8 cellular contexts compared by ENCODE assay signal in genomic region chr20:46689082-46689753, GRCh38. TPM values are rescaled to one million over a fixed set of nuclear protein-coding genes. Genes with fewer than 3 reads are reported as not detected.
DNase-seq lines count a peak whose midpoint lies in the region; ATAC-seq, FAIRE-seq and TF ChIP-seq lines count a peak whose summit lies in the region.

Gene TP53RK (minus strand): TSS chr20:46689444. CDS start chr20:46689414, 30 bp downstream.

- peak within 1 kb of the TSS; percentile 51 for H3K27ac Mint-ChIP-seq in Caco-2 (ENCODE audit: unreplicated experiment)

- H3K4ac ChIP-seq in mesendoderm (ENCODE audit: low read depth, low read length), result peak within 1 kb of the TSS; percentile 71

- FAIRE-seq in HTR-8/SVneo (lab: Jason Lieb, UNC), result peak; percentile 99

- H3K36me3 ChIP-seq in Caco-2 (ENCODE audit: control insufficient read depth, insufficient read depth, low read length) (peaks cover 2% of the 10 kb centered on the region; the same call in 1 of the 2 replicates), endocrine pancreas (ENCODE audit: control insufficient read depth, insufficient read depth, low read length) (no peaks in the 10 kb centered on the region), mesendoderm (ENCODE audit: control insufficient read depth, insufficient read depth, low read length) (no peaks in the 10 kb centered on the region)

- H3K4me1 ChIP-seq in Caco-2 (peaks cover 17% of the 10 kb centered on the region), endocrine pancreas (ENCODE audit: control insufficient read depth, insufficient read depth, low read length) (no peaks in the 10 kb centered on the region), mesendoderm (ENCODE audit: control insufficient read depth, low read depth, low read length) (peaks cover 4% of the 10 kb centered on the region)

- H3K9me3 Mint-ChIP-seq in Caco-2 (ENCODE audit: unreplicated experiment), result no peaks in the 10 kb centered on the region

- peaks cover 20% of the 10 kb centered on the region for H3K36me3 Mint-ChIP-seq in Caco-2 (ENCODE audit: insufficient read depth, unreplicated experiment)

- peak; percentile 100 for DNase-seq in Caco-2
- DNase-seq in HTR-8/SVneo (ENCODE audit: insufficient read length, low spot score), result peak; percentile 100
- DNase-seq in NOMO-1 treated with dmso at 0.1 percent for 144 hours (lab: John Stamatoyannopoulos, UW; ENCODE audit: unreplicated experiment), result peak; percentile 100
- peak; percentile 67 to 86 (median 84) for DNase-seq in activated CD8-positive, alpha-beta memory T cell treated with anti-CD3 and anti-CD28 coated beads for 48 hours (ENCODE audit: low read depth in 2 of 3, low spot score in 2 of 3)
- DNase-seq in mesendoderm, result peak; percentile 100
- peak; percentile 89 for DNase-seq in stimulated activated CD8-positive, alpha-beta memory T cell treated with anti-CD3 and anti-CD28 coated beads, Interleukin-15, amount 100 ng/mL, for 1 hour (ENCODE audit: low read depth)

- peaks cover 24% of the 10 kb centered on the region for H3K79me2 ChIP-seq in mesendoderm (ENCODE audit: control insufficient read depth, insufficient read depth, low read length)

- intact Hi-C loops in Caco-2 (cut with micrococcal nuclease; ENCODE audit: unreplicated experiment), result loop anchor here (2.0 kb wide), 1 partner anchor 20 kb away; the partner anchor contains the start of gene SLC2A10

- peak within 1 kb of the TSS; percentile 96 for H3K4me2 ChIP-seq in mesendoderm (ENCODE audit: low read length)

- H3K56ac ChIP-seq in mesendoderm (ENCODE audit: low read length), result peak within 1 kb of the TSS; percentile 97

- H3K9ac ChIP-seq in endocrine pancreas (ENCODE audit: control insufficient read depth, insufficient read depth, low read length) (peak within 1 kb of the TSS; percentile 93), mesendoderm (ENCODE audit: low read length) (peak within 1 kb of the TSS; percentile 96)

- peak within 1 kb of the TSS; percentile 94 for H3K18ac ChIP-seq in mesendoderm (ENCODE audit: low read length)

- CTCF ChIA-PET in Caco-2 (lab: Charles Lee), result interaction anchor here (0.5 to 1.6 kb wide), 11 partner anchors 13 to 907 kb away, joined by 3 to 8 read pairs (median 4); no protein-coding TSS in a partner anchor

- H2AK5ac ChIP-seq in mesendoderm (ENCODE audit: low read length), result peak within 1 kb of the TSS; percentile 56

- H4K8ac ChIP-seq in mesendoderm (ENCODE audit: low read depth, low read length), result no peak within 1 kb of the TSS

- H2BK5ac ChIP-seq in mesendoderm (ENCODE audit: low read length), result peak within 1 kb of the TSS; percentile 89

- ATAC-seq in GM21367 (IDR thresholded peaks at IDR 0.05; ENCODE audit: unreplicated experiment), result peak; percentile 88

- TF ChIP-seq CTCF in Caco-2 (IDR thresholded peaks at IDR 0.05; ENCODE audit: insufficient read depth in 1 of 2, low read depth in 1 of 2, low read length in 1 of 2, severe bottlenecking in 1 of 2, unreplicated experiment in 1 of 2), result peak; percentile 19 to 43

- peaks cover 11% of the 10 kb centered on the region for H3K79me1 ChIP-seq in mesendoderm (ENCODE audit: low read length)

- no peak within 1 kb of the TSS for H2BK120ac ChIP-seq in mesendoderm (ENCODE audit: low read depth, low read length)

- H3K4me3 Mint-ChIP-seq in Caco-2 (ENCODE audit: unreplicated experiment), result peak within 1 kb of the TSS; percentile 74

- H3K27me3 Mint-ChIP-seq in Caco-2 (ENCODE audit: insufficient read depth, unreplicated experiment), result no peaks in the 10 kb centered on the region

- peak within 1 kb of the TSS; percentile 68 for H3K23ac ChIP-seq in mesendoderm (ENCODE audit: low read length)

- H3K4me3 ChIP-seq in Caco-2 (ENCODE audit: low read depth, low read length) (peak within 1 kb of the TSS; percentile 75), endocrine pancreas (ENCODE audit: control insufficient read depth, insufficient read depth, low read length) (peak within 1 kb of the TSS; percentile 75), mesendoderm (ENCODE audit: low read length) (peak within 1 kb of the TSS; percentile 98)

- H4K5ac ChIP-seq in mesendoderm (ENCODE audit: low read length), result peak within 1 kb of the TSS; percentile 93

- no CpG with 5 or more reads among the region's 71 CpGs for WGBS in mesendoderm (ENCODE audit: extremely low coverage, insufficient coverage, low lambda C conversion rate)

- peaks cover 11% of the 10 kb centered on the region for H3K4me1 Mint-ChIP-seq in Caco-2 (ENCODE audit: low read depth, unreplicated experiment)

- H3K27me3 ChIP-seq in Caco-2 (replicated peaks; ENCODE audit: control insufficient read depth, insufficient read depth, low read length) (no peaks in the 10 kb centered on the region), endocrine pancreas (ENCODE audit: control insufficient read depth, insufficient read depth, low read length) (no peaks in the 10 kb centered on the region), mesendoderm (ENCODE audit: insufficient read depth, low read length, poor library complexity) (no peaks in the 10 kb centered on the region)

- POLR2A ChIA-PET in Caco-2 (lab: Charles Lee), result interaction anchor here (0.6 to 1.3 kb wide), 3 partner anchors 19 to 358 kb away, joined by 3 to 4 read pairs (median 3); no protein-coding TSS in a partner anchor

- H3K27ac ChIP-seq in mesendoderm (ENCODE audit: low read depth, low read length), result peak within 1 kb of the TSS; percentile 100

- H3K9me3 ChIP-seq in Caco-2 (no peaks in the 10 kb centered on the region), endocrine pancreas (ENCODE audit: control insufficient read depth, low read length) (no peaks in the 10 kb centered on the region)

- BruUV-seq in Caco-2 (replicated peaks; lab: Mats Ljungman, UMichigan), result no TSS peak

- no peak within 1 kb of the TSS for H2BK15ac ChIP-seq in mesendoderm (replicated peaks; ENCODE audit: low read depth)

RNA-seq across cellular contexts. Expression of gene TP53RK, which starts in this region (rescaled TPM):
- total RNA-seq in Caco-2 (2022), result 20.3 and 22.7 TPM in 2 replicates
- 19.1 TPM for polyA plus RNA-seq in mesendoderm (2013, experiment 1 of 2)
- polyA plus RNA-seq in mesendoderm (2013, experiment 2 of 2), result 19.0 TPM

Comparison
In these comparisons a context has a peak if more than half of its experiments do, and no peak if none do; other contexts are left out.
1. Peak in every context shown above with its lines: DNase-seq, ATAC-seq, H3K4me3 ChIP-seq and H3K27ac ChIP-seq.